ENCODE assay signal across 11 cellular contexts in the genomic region with DNA sequence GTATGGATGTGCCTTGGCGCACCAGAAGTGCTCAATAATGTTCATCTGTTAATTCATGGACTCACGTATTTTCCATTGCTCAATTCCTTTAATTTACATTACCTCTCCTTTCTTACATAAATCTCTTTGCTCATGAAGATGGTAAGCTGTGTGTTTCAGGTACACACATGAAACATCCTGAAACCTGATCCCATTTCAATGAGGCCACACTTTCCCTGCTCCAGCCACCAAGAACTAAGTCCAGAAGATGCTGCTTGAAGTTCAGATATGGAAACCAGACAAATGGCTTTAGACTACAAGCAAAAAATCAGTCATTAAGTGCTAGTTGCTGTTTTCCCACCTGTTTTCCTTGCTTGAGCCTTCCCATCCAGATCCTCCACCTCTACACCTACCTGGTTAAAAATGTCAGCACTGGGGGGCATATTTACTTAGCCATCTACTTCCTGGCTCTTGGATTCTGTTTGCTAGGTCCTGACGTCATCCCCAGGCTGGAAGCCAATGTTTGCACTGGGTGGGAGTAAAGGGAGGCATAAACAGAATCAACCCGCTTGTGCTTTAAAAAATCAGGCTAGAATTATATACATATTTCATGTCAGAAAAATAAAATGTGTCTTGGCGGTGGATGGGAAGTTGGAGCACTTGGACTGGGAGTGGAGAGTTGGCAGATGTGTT.
DNase-seq lines count a peak whose midpoint lies in the region; ATAC-seq and TF ChIP-seq lines count a peak whose summit lies in the region.
"Had no signal": no experiment of that assay in that cellular context is flagged by ENCODE, and none has a peak within 500 bp of the region (broad histone marks: within the 10 kb centered on the region; RNA-seq: fewer than 3 reads in every experiment).

No MANE protein-coding gene starts in this region.

- no peak for TF ChIP-seq POLR2A in heart left ventricle (IDR thresholded peaks at IDR 0.05)

- H3K27ac ChIP-seq in heart left ventricle (no peak overlapping the region), right atrium auricular region (no peak overlapping the region), OCI-LY3 (ENCODE audit: low read length) (peak overlapping the region; percentile 93), left lung (peak overlapping the region in 1 of 2 donors; percentile 36)
- H3K27ac ChIP-seq: adrenal gland, sigmoid colon had no signal

- no peak for ATAC-seq in heart left ventricle
- ATAC-seq in left lung = peak; percentile 77
- no peak for ATAC-seq in T-helper 17 cell
- ATAC-seq in GM19324 (IDR thresholded peaks at IDR 0.05; ENCODE audit: low FRiP score, unreplicated experiment) = no peak
- ATAC-seq: Panc1 had no signal

- no peaks in the 10 kb centered on the region for H3K36me3 ChIP-seq in heart left ventricle
- H3K36me3 ChIP-seq in right atrium auricular region = no peaks in the 10 kb centered on the region
- H3K36me3 ChIP-seq in OCI-LY3 (replicated peaks; ENCODE audit: low read depth, low read length) = peaks cover 4% of the 10 kb centered on the region
- H3K36me3 ChIP-seq in left lung = no peaks in the 10 kb centered on the region
- H3K36me3 ChIP-seq: adrenal gland, sigmoid colon had no signal

- H3K36me3 Mint-ChIP-seq in T-helper 17 cell (ENCODE audit: low read depth) = no peaks in the 10 kb centered on the region

- H3K4me3 ChIP-seq in heart left ventricle = no peak overlapping the region
- H3K4me3 ChIP-seq in right atrium auricular region = no peak overlapping the region
- H3K4me3 ChIP-seq in OCI-LY3 (ENCODE audit: low read length) = no peak overlapping the region
- no peak overlapping the region for H3K4me3 ChIP-seq in left lung
- H3K4me3 ChIP-seq: adrenal gland, sigmoid colon had no signal

- peaks cover 0 to 2% (median 0%) of the 10 kb centered on the region in 12 donors for H3K9me3 ChIP-seq in heart left ventricle
- H3K9me3 ChIP-seq in right atrium auricular region = no peaks in the 10 kb centered on the region
- peaks cover 3% of the 10 kb centered on the region; the same call in 1 of the 2 replicates for H3K9me3 ChIP-seq in OCI-LY3 (ENCODE audit: insufficient read depth, low read length)
- no peaks in the 10 kb centered on the region for H3K9me3 ChIP-seq in left lung
- no peaks in the 10 kb centered on the region for H3K9me3 ChIP-seq in T-helper 17 cell (ENCODE audit: control insufficient read depth, low read length, poor library complexity, severe bottlenecking)
- H3K9me3 ChIP-seq: adrenal gland, sigmoid colon had no signal

- 66 to 76% (median 69%) methylated on average over 5 of the region's 5 CpGs for WGBS in heart left ventricle, 4 donors

- H3K79me2 ChIP-seq in OCI-LY3 (ENCODE audit: low read length) = no peaks in the 10 kb centered on the region

- H3K27me3 Mint-ChIP-seq in T-helper 17 cell = no peaks in the 10 kb centered on the region

- H3K4me2 ChIP-seq in OCI-LY3 (ENCODE audit: low read length) = no peak overlapping the region

- H3K4me1 ChIP-seq in heart left ventricle (peaks cover 0 to 41% (median 11%) of the 10 kb centered on the region in 12 donors), right atrium auricular region (peaks cover 0 to 44% of the 10 kb centered on the region in 2 donors), OCI-LY3 (ENCODE audit: low read length) (peaks cover 31% of the 10 kb centered on the region), left lung (peaks cover 0 to 4% of the 10 kb centered on the region in 2 donors)
- H3K4me1 ChIP-seq: adrenal gland, sigmoid colon had no signal

- no peak overlapping the region for H3K4me3 Mint-ChIP-seq in T-helper 17 cell

- H3K27me3 ChIP-seq in heart left ventricle = no peaks in the 10 kb centered on the region
- no peaks in the 10 kb centered on the region for H3K27me3 ChIP-seq in right atrium auricular region
- no peaks in the 10 kb centered on the region for H3K27me3 ChIP-seq in OCI-LY3 (ENCODE audit: low read depth, low read length)
- H3K27me3 ChIP-seq in left lung = no peaks in the 10 kb centered on the region
- H3K27me3 ChIP-seq: adrenal gland, sigmoid colon had no signal

- no peak overlapping the region for H3K27ac Mint-ChIP-seq in T-helper 17 cell

- H3K9ac ChIP-seq in OCI-LY3 (ENCODE audit: low read length) = no peak overlapping the region

- no peak for TF ChIP-seq CTCF in heart left ventricle (IDR thresholded peaks at IDR 0.05)
- no peak for TF ChIP-seq CTCF in right atrium auricular region (IDR thresholded peaks at IDR 0.05)
- no peak for TF ChIP-seq CTCF in OCI-LY3 (IDR thresholded peaks at IDR 0.05; ENCODE audit: low read depth, low read length)
- no peak for TF ChIP-seq CTCF in left lung (IDR thresholded peaks at IDR 0.05)

- intact Hi-C loops in heart left ventricle (cut with DNase I) (loop anchor here in 2 of 10 donors (5.0 to 10.0 kb wide), 2 partner anchors 299 to 306 kb away; partner anchors contain the start of gene OSR1 (in 1 of the 2)), left lung (cut with DNase I) (no loop called here)

- no peak overlapping the region for H2AFZ ChIP-seq in OCI-LY3 (ENCODE audit: low read depth, low read length)

- DNase-seq in heart left ventricle (peak in 4 of 5 donors; percentile 33 to 49 (median 44)), right atrium auricular region (ENCODE audit: low spot score) (no peak), left lung (peak in 1 of 2 donors; percentile 82), T-helper 17 cell (no peak), C1 segment of cervical spinal cord (lab: John Stamatoyannopoulos, UW) (no peak), NOMO-1 treated with dmso at 0.1 percent for 144 hours (lab: John Stamatoyannopoulos, UW; ENCODE audit: unreplicated experiment) (no peak)
- DNase-seq: sigmoid colon had no signal

- H4K20me1 ChIP-seq in OCI-LY3 (ENCODE audit: insufficient read depth, low read length) = no peaks in the 10 kb centered on the region

- no peaks in the 10 kb centered on the region for H3K4me1 Mint-ChIP-seq in T-helper 17 cell

Comparison
In these comparisons a context has a peak if more than half of its experiments do, and no peak if none do; other contexts are left out.
1. DNase-seq: peak in heart left ventricle (4 of 5); none in right atrium auricular region (single experiment), T-helper 17 cell (0 of 3), C1 segment of cervical spinal cord (0 of 14) and NOMO-1 treated with dmso at 0.1 percent for 144 hours (single experiment).